In the genomic region with DNA sequence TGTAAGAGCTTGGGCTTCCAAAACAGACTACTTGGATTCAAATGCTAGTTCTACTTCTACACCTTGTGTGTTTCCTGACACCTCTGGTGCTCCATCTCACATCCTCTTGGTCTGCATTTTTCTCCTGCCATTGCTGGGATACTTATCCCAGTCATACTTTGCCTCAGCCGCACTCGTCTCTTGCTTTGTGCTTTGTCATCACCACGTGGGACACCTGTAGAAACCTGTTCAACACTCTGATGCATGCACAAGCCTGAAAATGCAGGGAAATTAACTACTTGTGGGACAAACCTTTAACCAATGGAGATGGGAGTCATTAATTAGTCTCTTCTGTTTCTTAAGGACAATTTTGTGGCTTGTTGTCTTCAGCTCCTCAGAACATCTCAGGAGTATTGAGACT, we compare ENCODE assay signal across 19 cellular contexts.
DNase-seq lines count a peak whose midpoint lies in the region; ATAC-seq, FAIRE-seq and TF ChIP-seq lines count a peak whose summit lies in the region.
"Had no signal": no experiment of that assay in that cellular context is flagged by ENCODE, and none has a peak within 500 bp of the region (broad histone marks: within the 10 kb centered on the region; RNA-seq: fewer than 3 reads in every experiment).

No MANE protein-coding gene starts in this region.

- H3K79me1 ChIP-seq in H1 (ENCODE audit: low read depth, low read length): no peaks in the 10 kb centered on the region

- ATAC-seq in GM23338: no peak
- ATAC-seq in natural killer cell: no peak
- no peak for ATAC-seq in activated naive CD8-positive, alpha-beta T cell treated with anti-CD3 and anti-CD28 coated beads, Interleukin-2, amount 50 U/mL, for 24 hours
- ATAC-seq: HCT116 had no signal

- H3K9me3 ChIP-seq in SU-DHL-6 (ENCODE audit: insufficient read depth, low read length) (no peaks in the 10 kb centered on the region), H1 (ENCODE audit: insufficient read depth in 2 of 2, low read depth in 1 of 2, low read length in 1 of 2) (no peaks in the 10 kb centered on the region), keratinocyte (ENCODE audit: control insufficient read depth, low read depth, low read length) (no peaks in the 10 kb centered on the region), sigmoid colon (no peaks in the 10 kb centered on the region)
- H3K9me3 ChIP-seq: BLaER1 treated with 17β-estradiol and CSF1 and Interleukin-3, amounts not matched to agents 10 nM and 100 nM had no signal

- FAIRE-seq in H1 (lab: Jason Lieb, UNC) (no peak), keratinocyte (lab: Jason Lieb, UNC) (peak; percentile 91)
- FAIRE-seq: G401.6, GM12891, H54 had no signal

- H3K27me3 ChIP-seq in GM23338 (ENCODE audit: insufficient read depth) (no peaks in the 10 kb centered on the region), SU-DHL-6 (ENCODE audit: low read length) (no peaks in the 10 kb centered on the region), H1 (replicated peaks in 1 of 4; ENCODE audit: control insufficient read depth in 3 of 4, extremely low read depth in 1 of 4, insufficient read depth in 3 of 4, low read length in 3 of 4) (no peaks in the 10 kb centered on the region; a peak in 1 of 7 replicates), keratinocyte (ENCODE audit: control insufficient read depth, extremely low read depth, insufficient read depth, low read length) (no peaks in the 10 kb centered on the region), sigmoid colon (no peaks in the 10 kb centered on the region)
- H3K27me3 ChIP-seq: BLaER1 treated with 17β-estradiol and CSF1 and Interleukin-3, amounts not matched to agents 10 nM and 100 nM had no signal

- H2AFZ ChIP-seq in GM23338 (0 out of 2 replicates have a peak overlapping the region, but pooled peaks have one; percentile 47), SU-DHL-6 (ENCODE audit: low read depth, low read length, severe bottlenecking) (peak overlapping the region; percentile 82), H1 (ENCODE audit: low read length) (0 out of 2 replicates have a peak overlapping the region, but pooled peaks have one; percentile 11), keratinocyte (ENCODE audit: control insufficient read depth, low read length) (no peak overlapping the region)

- H3F3A ChIP-seq in GM23338 (replicated peaks; ENCODE audit: low read depth) (no peaks in the 10 kb centered on the region), SU-DHL-6 (ENCODE audit: insufficient read depth) (no peaks in the 10 kb centered on the region)

- no peak overlapping the region for H3K4ac ChIP-seq in H1 (replicated peaks; ENCODE audit: insufficient read length, low read depth, low read length)

- H3K9ac ChIP-seq in SU-DHL-6 (ENCODE audit: low read length): no peak overlapping the region
- no peak overlapping the region for H3K9ac ChIP-seq in H1 (replicated peaks in 1 of 4; ENCODE audit: extremely low read depth in 1 of 4, low read depth in 3 of 4, low read length in 3 of 4)
- H3K9ac ChIP-seq in keratinocyte (ENCODE audit: control insufficient read depth, extremely low read depth, insufficient read depth, low read length): no peak overlapping the region
- H3K9ac ChIP-seq: BLaER1 treated with 17β-estradiol and CSF1 and Interleukin-3, amounts not matched to agents 10 nM and 100 nM had no signal

- no peaks in the 10 kb centered on the region for H3K36me3 Mint-ChIP-seq in GM23338 (ENCODE audit: low read depth)
- H3K36me3 Mint-ChIP-seq in natural killer cell: no peaks in the 10 kb centered on the region
- no peaks in the 10 kb centered on the region for H3K36me3 Mint-ChIP-seq in activated naive CD8-positive, alpha-beta T cell treated with anti-CD3 and anti-CD28 coated beads, Interleukin-2, amount 50 U/mL, for 24 hours (ENCODE audit: low read depth)
- H3K36me3 Mint-ChIP-seq: CD4-positive, CD25-positive, alpha-beta regulatory T cell had no signal

- H2BK12ac ChIP-seq in H1 (ENCODE audit: low read depth, low read length): no peak overlapping the region

- no peak overlapping the region for H4K91ac ChIP-seq in H1 (replicated peaks; ENCODE audit: insufficient read length, low read length)

- H4K5ac ChIP-seq in H1 (ENCODE audit: insufficient read length, low read depth, low read length): no peak overlapping the region

- no peak overlapping the region for H3K4me3 Mint-ChIP-seq in GM23338
- H3K4me3 Mint-ChIP-seq in natural killer cell: no peak overlapping the region
- H3K4me3 Mint-ChIP-seq in activated naive CD8-positive, alpha-beta T cell treated with anti-CD3 and anti-CD28 coated beads, Interleukin-2, amount 50 U/mL, for 24 hours: no peak overlapping the region
- H3K4me3 Mint-ChIP-seq: CD4-positive, CD25-positive, alpha-beta regulatory T cell had no signal

- H3K27ac Mint-ChIP-seq in GM23338: no peak overlapping the region
- H3K27ac Mint-ChIP-seq in natural killer cell: no peak overlapping the region
- H3K27ac Mint-ChIP-seq in activated naive CD8-positive, alpha-beta T cell treated with anti-CD3 and anti-CD28 coated beads, Interleukin-2, amount 50 U/mL, for 24 hours: no peak overlapping the region
- H3K27ac Mint-ChIP-seq: CD4-positive, CD25-positive, alpha-beta regulatory T cell had no signal

- H2BK5ac ChIP-seq in H1 (ENCODE audit: low read depth, low read length): no peak overlapping the region

- 96% methylated on average over 3 of the region's 3 CpGs; no CpG with 5 or more reads in 1 of the 2 experiments for WGBS in H1 (ENCODE audit: extremely low coverage in 1 of 2, insufficient coverage in 1 of 2, insufficient read length in 1 of 2, insufficient replicate concordance in 2 of 2, low coverage in 1 of 2, low lambda C conversion rate in 2 of 2, missing lambda C conversion rate in 1 of 2), 2 experiments
- WGBS in sigmoid colon, 2 donors: 89 to 91% methylated on average over 3 of the region's 3 CpGs

- H4K8ac ChIP-seq in H1 (ENCODE audit: extremely low read depth, insufficient read depth, low read length): no peak overlapping the region

- H3K27ac ChIP-seq in GM23338 (ENCODE audit: low read depth): no peak overlapping the region
- H3K27ac ChIP-seq in SU-DHL-6 (ENCODE audit: low read depth, low read length): no peak overlapping the region
- H3K27ac ChIP-seq in H1 (ENCODE audit: low read depth, low read length): no peak overlapping the region
- H3K27ac ChIP-seq in keratinocyte (ENCODE audit: control insufficient read depth, insufficient read depth, low read length): no peak overlapping the region
- H3K27ac ChIP-seq in sigmoid colon: no peak overlapping the region
- H3K27ac ChIP-seq: BLaER1 treated with 17β-estradiol and CSF1 and Interleukin-3, amounts not matched to agents 10 nM and 100 nM had no signal

- H3K9me3 Mint-ChIP-seq in GM23338: no peaks in the 10 kb centered on the region
- H3K9me3 Mint-ChIP-seq in natural killer cell: peaks cover 8 to 16% of the 10 kb centered on the region in 2 donors
- no peaks in the 10 kb centered on the region for H3K9me3 Mint-ChIP-seq in activated naive CD8-positive, alpha-beta T cell treated with anti-CD3 and anti-CD28 coated beads, Interleukin-2, amount 50 U/mL, for 24 hours

- dilution Hi-C loops in keratinocyte (cut with MboI; ENCODE audit: extremely low pct_ligation_motif_present, low sequenced_read_pairs): no loop called here

- TF ChIP-seq POLR2A in H1 (IDR thresholded peaks at IDR 0.05; ENCODE audit: control extremely low read depth in 1 of 2, low read depth in 2 of 2, low read length in 2 of 2) (no peak), sigmoid colon (IDR thresholded peaks at IDR 0.05) (no peak)

- H3K79me2 ChIP-seq in GM23338 (replicated peaks; ENCODE audit: insufficient read depth) (no peaks in the 10 kb centered on the region), SU-DHL-6 (ENCODE audit: insufficient read depth, low read length) (no peaks in the 10 kb centered on the region), H1 (ENCODE audit: control insufficient read depth in 1 of 2, insufficient read depth in 2 of 2, low read length in 2 of 2) (no peaks in the 10 kb centered on the region), keratinocyte (ENCODE audit: control insufficient read depth, insufficient read depth, low read length) (no peaks in the 10 kb centered on the region)

- H3K27me3 Mint-ChIP-seq in GM23338 (ENCODE audit: insufficient read depth, low read depth, poor library complexity): no peaks in the 10 kb centered on the region
- H3K27me3 Mint-ChIP-seq in natural killer cell (ENCODE audit: low read depth in 2 of 2): no peaks in the 10 kb centered on the region
- no peaks in the 10 kb centered on the region for H3K27me3 Mint-ChIP-seq in activated naive CD8-positive, alpha-beta T cell treated with anti-CD3 and anti-CD28 coated beads, Interleukin-2, amount 50 U/mL, for 24 hours
- H3K27me3 Mint-ChIP-seq: CD4-positive, CD25-positive, alpha-beta regulatory T cell had no signal

- intact Hi-C loops in sigmoid colon (cut with DNase I) (no loop called here), natural killer cell (cut with micrococcal nuclease) (no loop called here)

- no peak for DNase-seq in GM23338 (ENCODE audit: low spot score)
- no peak for DNase-seq in H1 (ENCODE audit: low read depth in 1 of 2, low spot score in 2 of 2)
- DNase-seq in keratinocyte (ENCODE audit: low read depth, low spot score): peak; percentile 33
- DNase-seq in sigmoid colon: no peak
- no peak for DNase-seq in natural killer cell
- no peak for DNase-seq in DMS114 treated with DMSO at 0.1 percent for 48 hours (lab: John Stamatoyannopoulos, UW; ENCODE audit: unreplicated experiment)
- no peak for DNase-seq in activated naive CD8-positive, alpha-beta T cell treated with anti-CD3 and anti-CD28 coated beads, Interleukin-2, amount 50 U/mL, for 24 hours
- DNase-seq: ACHN; Calu3; CD4-positive, CD25-positive, alpha-beta regulatory T cell; DMS153; DMS79 treated with DMSO at 0.1 percent for 48 hours; EL had no signal

- no peaks in the 10 kb centered on the region; the same call in 1 of the 2 replicates for H3K23me2 ChIP-seq in H1 (ENCODE audit: low read depth, low read length)

- no peak overlapping the region for H3K23ac ChIP-seq in H1 (ENCODE audit: insufficient read length)

- H3K9me1 ChIP-seq in keratinocyte (ENCODE audit: control insufficient read depth, extremely low read depth, insufficient read depth, low read length): no peaks in the 10 kb centered on the region

- H2BK120ac ChIP-seq in H1 (replicated peaks; ENCODE audit: low read depth, low read length): no peak overlapping the region

- H4K20me1 ChIP-seq in GM23338 (replicated peaks; ENCODE audit: insufficient read depth) (no peaks in the 10 kb centered on the region), SU-DHL-6 (ENCODE audit: low read depth, low read length) (no peaks in the 10 kb centered on the region), H1 (replicated peaks in 1 of 2; ENCODE audit: control insufficient read depth in 1 of 2, insufficient read depth in 2 of 2, low read length in 2 of 2) (no peaks in the 10 kb centered on the region), keratinocyte (ENCODE audit: control insufficient read depth, extremely low read depth, insufficient read depth, low read length) (no peaks in the 10 kb centered on the region)
- H4K20me1 ChIP-seq: BLaER1 treated with 17β-estradiol and CSF1 and Interleukin-3, amounts not matched to agents 10 nM and 100 nM had no signal

- H3K4me1 ChIP-seq in GM23338 (ENCODE audit: insufficient read depth): no peaks in the 10 kb centered on the region
- no peaks in the 10 kb centered on the region for H3K4me1 ChIP-seq in H1 (replicated peaks in 1 of 4; ENCODE audit: control insufficient read depth in 3 of 4, insufficient read depth in 4 of 4, low read length in 3 of 4)
- peaks cover 10% of the 10 kb centered on the region for H3K4me1 ChIP-seq in keratinocyte (ENCODE audit: control insufficient read depth, extremely low read depth, insufficient read depth, low read length)
- peaks cover 0 to 11% (median 3%) of the 10 kb centered on the region in 4 donors for H3K4me1 ChIP-seq in sigmoid colon

- no peak overlapping the region for H2AK5ac ChIP-seq in H1 (ENCODE audit: low read depth, low read length)

- no peak overlapping the region for H3K14ac ChIP-seq in H1 (ENCODE audit: insufficient read length)

- no peak overlapping the region for H3K18ac ChIP-seq in H1 (ENCODE audit: extremely low read depth, low read length)

- peaks cover 8% of the 10 kb centered on the region; the same call in 1 of the 2 replicates for H3K9me2 ChIP-seq in GM23338 (ENCODE audit: insufficient read depth)
- H3K9me2 ChIP-seq in SU-DHL-6 (replicated peaks; ENCODE audit: insufficient read depth, low read length): no peaks in the 10 kb centered on the region

- TF ChIP-seq EP300 in H1 (IDR thresholded peaks at IDR 0.05; ENCODE audit: borderline replicate concordance in 1 of 2, low read depth in 2 of 2, low read length in 2 of 2) (no peak), sigmoid colon (IDR thresholded peaks at IDR 0.05) (no peak)

- H3K4me3 ChIP-seq in GM23338: no peak overlapping the region
- no peak overlapping the region for H3K4me3 ChIP-seq in SU-DHL-6 (ENCODE audit: insufficient read depth, low read length, poor library complexity, severe bottlenecking)
- no peak overlapping the region for H3K4me3 ChIP-seq in H1 (ENCODE audit: extremely low read depth in 1 of 4, insufficient read depth in 2 of 4, low read depth in 3 of 4, low read length in 4 of 4)
- no peak overlapping the region for H3K4me3 ChIP-seq in keratinocyte (ENCODE audit: control insufficient read depth in 2 of 3, extremely low read depth in 1 of 3, insufficient read depth in 2 of 3, low read depth in 1 of 3, low read length in 3 of 3)
- no peak overlapping the region for H3K4me3 ChIP-seq in sigmoid colon
- H3K4me3 ChIP-seq: BLaER1 treated with 17β-estradiol and CSF1 and Interleukin-3, amounts not matched to agents 10 nM and 100 nM had no signal

- CTCF ChIA-PET in H1 (lab: Charles Lee; ENCODE audit: partially characterized antibody): interaction anchor here (1.2 to 3.4 kb wide), 2 partner anchors 9 to 14 kb away, joined by 3 to 10 read pairs; no protein-coding TSS in a partner anchor

- H3K4me1 Mint-ChIP-seq in GM23338: peaks cover 2% of the 10 kb centered on the region; the same call in 1 of the 3 replicates
- H3K4me1 Mint-ChIP-seq in natural killer cell: no peaks in the 10 kb centered on the region
- no peaks in the 10 kb centered on the region for H3K4me1 Mint-ChIP-seq in activated naive CD8-positive, alpha-beta T cell treated with anti-CD3 and anti-CD28 coated beads, Interleukin-2, amount 50 U/mL, for 24 hours
- H3K4me1 Mint-ChIP-seq: CD4-positive, CD25-positive, alpha-beta regulatory T cell had no signal

- TF ChIP-seq RAD21 in H1 (IDR thresholded peaks at IDR 0.05 in 1 of 2, conservative IDR thresholded peaks at IDR 0.05 in 1 of 2; ENCODE audit: low read depth in 2 of 2, low read length in 2 of 2): no peak

- H3K56ac ChIP-seq in H1 (replicated peaks; ENCODE audit: insufficient read length, low read depth, low read length): no peak overlapping the region

- H2BK15ac ChIP-seq in H1 (ENCODE audit: low read length): no peak overlapping the region

- H3K4me2 ChIP-seq in GM23338 (no peak overlapping the region), SU-DHL-6 (ENCODE audit: low read depth, low read length, poor library complexity, severe bottlenecking) (no peak overlapping the region), H1 (ENCODE audit: insufficient read depth in 1 of 2, low read depth in 2 of 2, low read length in 2 of 2) (no peak overlapping the region), keratinocyte (ENCODE audit: control insufficient read depth, extremely low read depth, insufficient read depth, low read depth, low read length) (no peak overlapping the region)
- H3K4me2 ChIP-seq: BLaER1 treated with 17β-estradiol and CSF1 and Interleukin-3, amounts not matched to agents 10 nM and 100 nM had no signal

- POLR2A ChIA-PET in H1 (lab: Charles Lee; ENCODE audit: partially characterized antibody): no interaction called here

- H3K36me3 ChIP-seq in GM23338 (ENCODE audit: insufficient read depth) (no peaks in the 10 kb centered on the region), SU-DHL-6 (ENCODE audit: low read length) (no peaks in the 10 kb centered on the region), H1 (ENCODE audit: control insufficient read depth in 2 of 4, insufficient read depth in 4 of 4, low read length in 3 of 4) (no peaks in the 10 kb centered on the region), keratinocyte (ENCODE audit: control insufficient read depth in 2 of 2, extremely low read depth in 1 of 2, insufficient read depth in 2 of 2, low read length in 2 of 2) (no peaks in the 10 kb centered on the region), sigmoid colon (no peaks in the 10 kb centered on the region)
- H3K36me3 ChIP-seq: BLaER1 treated with 17β-estradiol and CSF1 and Interleukin-3, amounts not matched to agents 10 nM and 100 nM had no signal

- TF ChIP-seq CTCF in GM23338 (conservative IDR thresholded peaks at IDR 0.05; ENCODE audit: low read depth in 2 of 2): no peak
- no peak for TF ChIP-seq CTCF in SU-DHL-6 (IDR thresholded peaks at IDR 0.05; ENCODE audit: insufficient read depth, low read length, poor library complexity, severe bottlenecking)
- TF ChIP-seq CTCF in H1 (IDR thresholded peaks at IDR 0.05; ENCODE audit: control extremely low read depth in 1 of 3, insufficient read depth in 1 of 3, low read depth in 1 of 3, low read length in 3 of 3): no peak
- TF ChIP-seq CTCF in keratinocyte (optimal IDR thresholded peaks at IDR 0.05 in 1 of 3, IDR thresholded peaks at IDR 0.05 in 1 of 3, conservative IDR thresholded peaks at IDR 0.05 in 1 of 3; ENCODE audit: extremely low read depth in 1 of 3, insufficient read depth in 2 of 3, low read length in 3 of 3): no peak
- no peak for TF ChIP-seq CTCF in sigmoid colon (IDR thresholded peaks at IDR 0.05)
- TF ChIP-seq CTCF in natural killer cell (IDR thresholded peaks at IDR 0.05): no peak

- no peak overlapping the region for H2BK20ac ChIP-seq in H1 (ENCODE audit: low read length)
